9 cellular contexts compared by ENCODE assay signal in the genomic region with DNA sequence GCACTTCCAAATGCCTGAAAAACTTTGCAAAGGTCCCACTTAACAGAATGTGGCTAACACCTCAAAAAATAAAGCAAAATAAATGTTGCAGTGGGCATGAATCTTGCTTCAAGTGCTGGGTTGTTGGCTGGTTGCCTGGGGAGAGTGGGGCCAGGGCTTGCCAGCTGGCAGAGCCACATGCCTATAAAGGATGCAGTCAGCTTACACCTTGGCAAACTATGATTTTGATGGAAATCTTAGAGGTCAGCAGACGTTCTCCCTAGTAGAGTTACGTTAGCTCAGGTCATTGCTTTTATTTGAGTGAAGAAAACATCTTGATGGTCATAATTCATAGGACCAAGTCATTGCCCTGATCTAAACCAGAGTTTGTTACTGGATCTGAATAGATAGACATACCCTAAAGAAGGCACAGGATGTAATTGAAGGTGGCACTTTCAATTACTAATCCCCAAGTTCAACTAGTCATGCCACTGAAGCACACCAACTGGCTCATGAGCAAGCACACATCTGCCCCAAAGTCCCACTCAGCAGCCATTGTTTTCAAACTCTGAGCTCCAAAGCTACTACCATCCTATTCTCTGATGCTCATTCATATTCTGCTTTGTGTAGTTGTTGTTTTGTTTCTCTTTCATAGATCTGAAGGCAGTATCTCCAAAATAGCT. TPM values are rescaled to one million over a fixed set of nuclear protein-coding genes. Genes with fewer than 3 reads are reported as not detected.
DNase-seq lines count a peak whose midpoint lies in the region; ATAC-seq and TF ChIP-seq lines count a peak whose summit lies in the region.
"Had no signal": no experiment of that assay in that cellular context is flagged by ENCODE, and none has a peak within 500 bp of the region (broad histone marks: within the 10 kb centered on the region; RNA-seq: fewer than 3 reads in every experiment).

No MANE protein-coding gene starts in this region.

- DNase-seq in activated T-cell treated with anti-CD3 and anti-CD28 coated beads, Interleukin-2, amount 50 U/mL, for 4 hours = no peak
- no peak for DNase-seq in activated T-cell treated with anti-CD3 and anti-CD28 coated beads, Interleukin-2, amount 50 U/mL, for 24 hours
- DNase-seq in NCI-H2196 (lab: John Stamatoyannopoulos, UW; ENCODE audit: unreplicated experiment) (peak; percentile 63), body of pancreas (peak; percentile 67 to 85 (median 76)), brain microvascular endothelial cell (no peak), osteocyte (ENCODE audit: extremely low spot score, unreplicated experiment) (no peak)
- no peak for DNase-seq in stimulated activated effector memory CD8-positive, alpha-beta T cell treated with anti-CD3 and anti-CD28 coated beads, Interleukin-12 subunit alpha, Interleukin-12 subunit beta, amount 100 ng/mL, for 72 hours (ENCODE audit: low spot score in 2 of 2)

- H3K9me3 ChIP-seq in body of pancreas = no peaks in the 10 kb centered on the region

- H3K4me3 ChIP-seq in body of pancreas = no peak overlapping the region
- no peak overlapping the region for H3K4me3 ChIP-seq in brain microvascular endothelial cell (ENCODE audit: low read depth, low read length)

- WGBS in body of pancreas, 2 donors = 9 to 11% methylated on average over 2 of the region's 2 CpGs

- H3K27me3 Mint-ChIP-seq in activated T-cell treated with anti-CD3 and anti-CD28 coated beads, Interleukin-2, amount 50 U/mL, for 4 hours (ENCODE audit: low read depth) = no peaks in the 10 kb centered on the region
- no peaks in the 10 kb centered on the region for H3K27me3 Mint-ChIP-seq in activated T-cell treated with anti-CD3 and anti-CD28 coated beads, Interleukin-2, amount 50 U/mL, for 24 hours
- no peaks in the 10 kb centered on the region for H3K27me3 Mint-ChIP-seq in osteocyte (ENCODE audit: unreplicated experiment)

- no peak overlapping the region for H3K27ac Mint-ChIP-seq in activated T-cell treated with anti-CD3 and anti-CD28 coated beads, Interleukin-2, amount 50 U/mL, for 24 hours
- H3K27ac Mint-ChIP-seq in stimulated activated effector memory CD8-positive, alpha-beta T cell treated with anti-CD3 and anti-CD28 coated beads, Interleukin-12 subunit alpha, Interleukin-12 subunit beta, amount 100 ng/mL, for 72 hours = no peak overlapping the region
- H3K27ac Mint-ChIP-seq in osteocyte (ENCODE audit: unreplicated experiment) = no peak overlapping the region

- H3K36me3 ChIP-seq in body of pancreas (replicated peaks in 1 of 2; ENCODE audit: insufficient read depth in 1 of 2, low read depth in 2 of 2) (no peaks in the 10 kb centered on the region), brain microvascular endothelial cell (replicated peaks) (no peaks in the 10 kb centered on the region)

- H3K4me3 Mint-ChIP-seq in activated T-cell treated with anti-CD3 and anti-CD28 coated beads, Interleukin-2, amount 50 U/mL, for 4 hours = no peak overlapping the region
- no peak overlapping the region for H3K4me3 Mint-ChIP-seq in activated T-cell treated with anti-CD3 and anti-CD28 coated beads, Interleukin-2, amount 50 U/mL, for 24 hours
- H3K4me3 Mint-ChIP-seq in stimulated activated effector memory CD8-positive, alpha-beta T cell treated with anti-CD3 and anti-CD28 coated beads, Interleukin-12 subunit alpha, Interleukin-12 subunit beta, amount 100 ng/mL, for 72 hours = no peak overlapping the region
- H3K4me3 Mint-ChIP-seq in osteocyte (ENCODE audit: unreplicated experiment) = no peak overlapping the region

- peaks cover 14% of the 10 kb centered on the region for H3K4me1 ChIP-seq in body of pancreas

- ATAC-seq in activated T-cell treated with anti-CD3 and anti-CD28 coated beads, Interleukin-2, amount 50 U/mL, for 4 hours = peak; percentile 42 to 45
- ATAC-seq in body of pancreas = peak; percentile 66
- peak; percentile 79 for ATAC-seq in stimulated activated effector memory CD8-positive, alpha-beta T cell treated with anti-CD3 and anti-CD28 coated beads, Interleukin-12 subunit alpha, Interleukin-12 subunit beta, amount 100 ng/mL, for 72 hours
- no peak for ATAC-seq in HG03280 (IDR thresholded peaks at IDR 0.05; ENCODE audit: unreplicated experiment)

- intact Hi-C loops in body of pancreas (cut with DNase I) = no loop called here

- no peaks in the 10 kb centered on the region for H3K9me3 Mint-ChIP-seq in activated T-cell treated with anti-CD3 and anti-CD28 coated beads, Interleukin-2, amount 50 U/mL, for 4 hours
- no peaks in the 10 kb centered on the region for H3K9me3 Mint-ChIP-seq in activated T-cell treated with anti-CD3 and anti-CD28 coated beads, Interleukin-2, amount 50 U/mL, for 24 hours
- H3K9me3 Mint-ChIP-seq in stimulated activated effector memory CD8-positive, alpha-beta T cell treated with anti-CD3 and anti-CD28 coated beads, Interleukin-12 subunit alpha, Interleukin-12 subunit beta, amount 100 ng/mL, for 72 hours = no peaks in the 10 kb centered on the region
- H3K9me3 Mint-ChIP-seq in osteocyte (ENCODE audit: unreplicated experiment) = no peaks in the 10 kb centered on the region

- H3K27me3 ChIP-seq in body of pancreas = no peaks in the 10 kb centered on the region
- no peaks in the 10 kb centered on the region for H3K27me3 ChIP-seq in brain microvascular endothelial cell (replicated peaks)

- H3K36me3 Mint-ChIP-seq in activated T-cell treated with anti-CD3 and anti-CD28 coated beads, Interleukin-2, amount 50 U/mL, for 4 hours (ENCODE audit: insufficient read depth) = no peaks in the 10 kb centered on the region
- H3K36me3 Mint-ChIP-seq in activated T-cell treated with anti-CD3 and anti-CD28 coated beads, Interleukin-2, amount 50 U/mL, for 24 hours (ENCODE audit: low read depth) = no peaks in the 10 kb centered on the region
- H3K36me3 Mint-ChIP-seq in stimulated activated effector memory CD8-positive, alpha-beta T cell treated with anti-CD3 and anti-CD28 coated beads, Interleukin-12 subunit alpha, Interleukin-12 subunit beta, amount 100 ng/mL, for 72 hours = no peaks in the 10 kb centered on the region
- no peaks in the 10 kb centered on the region for H3K36me3 Mint-ChIP-seq in osteocyte (ENCODE audit: unreplicated experiment)

- TF ChIP-seq CTCF in body of pancreas (IDR thresholded peaks at IDR 0.05) = no peak
- TF ChIP-seq CTCF in brain microvascular endothelial cell (IDR thresholded peaks at IDR 0.05; ENCODE audit: low read depth, low read length, missing control alignments) = no peak
- no peak for TF ChIP-seq CTCF in osteocyte (IDR thresholded peaks at IDR 0.05)

- peaks cover 29% of the 10 kb centered on the region for H3K4me1 Mint-ChIP-seq in activated T-cell treated with anti-CD3 and anti-CD28 coated beads, Interleukin-2, amount 50 U/mL, for 4 hours (ENCODE audit: low read depth)
- peaks cover 35% of the 10 kb centered on the region for H3K4me1 Mint-ChIP-seq in activated T-cell treated with anti-CD3 and anti-CD28 coated beads, Interleukin-2, amount 50 U/mL, for 24 hours (ENCODE audit: low read depth)
- peaks cover 26% of the 10 kb centered on the region for H3K4me1 Mint-ChIP-seq in stimulated activated effector memory CD8-positive, alpha-beta T cell treated with anti-CD3 and anti-CD28 coated beads, Interleukin-12 subunit alpha, Interleukin-12 subunit beta, amount 100 ng/mL, for 72 hours
- peaks cover 18% of the 10 kb centered on the region for H3K4me1 Mint-ChIP-seq in osteocyte (ENCODE audit: unreplicated experiment)

- peak overlapping the region in 3 of 4 donors; percentile 25 to 52 (median 32) for H3K27ac ChIP-seq in body of pancreas
- H3K27ac ChIP-seq in brain microvascular endothelial cell = no peak overlapping the region
- H3K27ac ChIP-seq: C4-2B had no signal

- TF ChIP-seq POLR2A in body of pancreas (IDR thresholded peaks at IDR 0.05) = no peak

- in situ Hi-C loops in brain microvascular endothelial cell (cut with HindIII; ENCODE audit: low pct_ligation_motif_present, low sequenced_read_pairs) = no loop called here

RNA-seq across cellular contexts. Expression of a gene that starts 51.2 kb away (rescaled TPM):
- 1 to 10 TPM; 5.4 to 6.9 (median 5.8) TPM for total RNA-seq in activated T-cell treated with anti-CD3 and anti-CD28 coated beads, Interleukin-2, amount 50 U/mL, for 4 hours
- total RNA-seq in body of pancreas (1 to 10 TPM; 5.9 to 8.8 TPM), osteocyte (20.6 and 20.7 TPM in 2 replicates)

Comparison
In these comparisons a context has a peak if more than half of its experiments do, and no peak if none do; other contexts are left out.
1. DNase-seq: peak in NCI-H2196 (single experiment) and body of pancreas (4 of 4); none in activated T-cell treated with anti-CD3 and anti-CD28 coated beads, Interleukin-2, amount 50 U/mL, for 4 hours (single experiment), activated T-cell treated with anti-CD3 and anti-CD28 coated beads, Interleukin-2, amount 50 U/mL, for 24 hours (single experiment), stimulated activated effector memory CD8-positive, alpha-beta T cell treated with anti-CD3 and anti-CD28 coated beads, Interleukin-12 subunit alpha, Interleukin-12 subunit beta, amount 100 ng/mL, for 72 hours (0 of 2), brain microvascular endothelial cell (single experiment) and osteocyte (single experiment).